In genomic region chr22:22111267-22111751, GRCh38 we compare ENCODE assay signal across 8 cellular contexts.
DNase-seq lines count a peak whose midpoint lies in the region; ATAC-seq, FAIRE-seq and TF ChIP-seq lines count a peak whose summit lies in the region.

No MANE protein-coding gene starts in this region.

- peaks cover 56% of the 10 kb centered on the region for H3K27me3 ChIP-seq in H7 (ENCODE audit: control insufficient read depth, insufficient read depth, low read length)

- peak; percentile 35; the same call in 1 of the 2 replicates for TF ChIP-seq CTCF in C4-2B (conservative IDR thresholded peaks at IDR 0.05)

- H3K4me3 ChIP-seq in skeletal muscle cell (ENCODE audit: low read depth, low read length) (no peak overlapping the region), H7 (ENCODE audit: insufficient read depth, low read depth, low read length) (no peak overlapping the region)

- H3K4me3 Mint-ChIP-seq in activated T-helper 17 cell treated with anti-CD3 and anti-CD28 coated beads, Interleukin-2, amount 50 U/mL, for 72 hours: no peak overlapping the region

- H3K4me1 Mint-ChIP-seq in activated T-helper 17 cell treated with anti-CD3 and anti-CD28 coated beads, Interleukin-2, amount 50 U/mL, for 72 hours: peaks cover 4% of the 10 kb centered on the region

- H3K27me3 Mint-ChIP-seq in activated T-helper 17 cell treated with anti-CD3 and anti-CD28 coated beads, Interleukin-2, amount 50 U/mL, for 72 hours: no peaks in the 10 kb centered on the region

- no peaks in the 10 kb centered on the region for H3K9me3 Mint-ChIP-seq in activated T-helper 17 cell treated with anti-CD3 and anti-CD28 coated beads, Interleukin-2, amount 50 U/mL, for 72 hours

- DNase-seq in GM19239 (ENCODE audit: insufficient read length, low spot score): peak; percentile 38
- peak; percentile 56 for DNase-seq in skeletal muscle cell (ENCODE audit: low read depth)
- DNase-seq in H7: no peak
- no peak for DNase-seq in NCI-H82 (lab: John Stamatoyannopoulos, UW)
- no peak for DNase-seq in HuH-7 (ENCODE audit: low spot score)

- peak; percentile 51 for ATAC-seq in HG03175 (IDR thresholded peaks at IDR 0.05; ENCODE audit: unreplicated experiment)
- ATAC-seq in activated T-helper 17 cell treated with anti-CD3 and anti-CD28 coated beads, Interleukin-2, amount 50 U/mL, for 72 hours (replicated peaks): peak; percentile 95

- no peaks in the 10 kb centered on the region for H3K36me3 ChIP-seq in H7 (replicated peaks; ENCODE audit: control insufficient read depth, insufficient read depth, low read length)

- H3K36me3 Mint-ChIP-seq in activated T-helper 17 cell treated with anti-CD3 and anti-CD28 coated beads, Interleukin-2, amount 50 U/mL, for 72 hours (ENCODE audit: low read depth): no peaks in the 10 kb centered on the region

- no peak overlapping the region for H3K27ac ChIP-seq in C4-2B

- H3K27ac Mint-ChIP-seq in activated T-helper 17 cell treated with anti-CD3 and anti-CD28 coated beads, Interleukin-2, amount 50 U/mL, for 72 hours: no peak overlapping the region

- FAIRE-seq in GM19239 (lab: Jason Lieb, UNC): peak; percentile 76

Comparison
In these comparisons a context has a peak if more than half of its experiments do, and no peak if none do; other contexts are left out.
1. DNase-seq: peak in GM19239 (single experiment) and skeletal muscle cell (single experiment); none in H7 (single experiment), NCI-H82 (single experiment) and HuH-7 (single experiment).